ENCODE assay signal across 8 cellular contexts in the genomic region with DNA sequence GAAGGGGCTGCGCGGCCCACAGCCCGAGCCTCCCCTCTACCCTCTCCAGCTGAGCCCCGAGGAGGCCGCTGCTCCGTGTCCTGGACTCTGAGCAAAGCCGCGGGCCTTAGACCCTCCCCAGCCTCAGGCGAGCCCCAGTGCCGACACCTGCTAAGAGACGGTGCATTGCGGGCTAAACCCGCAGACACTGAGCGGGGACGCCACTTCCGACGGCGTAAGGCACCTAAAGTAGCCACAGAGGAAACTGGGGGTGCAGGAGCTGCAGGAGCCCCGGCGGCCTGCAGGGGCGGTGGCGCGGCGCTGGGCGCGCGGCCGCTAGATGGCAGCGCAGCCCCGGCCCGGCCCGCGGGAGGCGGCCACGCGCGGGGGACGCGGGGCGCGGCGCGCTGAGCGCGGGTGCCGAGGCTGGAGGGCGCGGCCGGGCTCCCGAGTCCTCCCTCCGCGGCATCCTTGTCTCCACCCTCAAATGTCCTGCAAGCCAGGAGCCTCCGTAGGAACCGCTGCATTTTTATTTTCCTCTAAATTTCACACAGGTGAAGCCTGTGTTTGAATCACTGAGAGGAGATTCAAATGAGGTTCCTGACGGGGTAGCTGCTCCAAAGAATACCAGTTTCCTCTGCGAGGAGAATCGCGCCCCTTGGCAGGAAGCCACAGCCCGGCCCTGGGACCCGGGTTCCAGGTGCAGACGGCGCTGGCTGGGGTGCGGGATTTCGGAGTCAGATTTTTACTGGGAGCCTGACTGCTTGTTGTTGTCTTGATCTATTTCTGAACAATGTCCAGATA.
DNase-seq lines count a peak whose midpoint lies in the region; ATAC-seq, FAIRE-seq and TF ChIP-seq lines count a peak whose summit lies in the region.

No MANE protein-coding gene starts in this region.

- TF ChIP-seq CTCF in K562 (IDR thresholded peaks at IDR 0.05 in 2 of 3, conservative IDR thresholded peaks at IDR 0.05 in 1 of 3; ENCODE audit: insufficient read depth in 2 of 3, low read depth in 1 of 3, low read length in 3 of 3) = peak; percentile 71 to 98 (median 98)

- CTCF ChIA-PET in K562 (lab: Yijun Ruan, JAX; ENCODE audit: low intra/inter-chr PET ratio) = interaction anchor here (0.6 to 0.7 kb wide), 4 partner anchors 75 to 343 kb away, joined by 3 to 6 read pairs (median 3); no protein-coding TSS in a partner anchor

- in situ Hi-C loops in K562 (cut with MboI) = no loop called here

- FAIRE-seq in K562 (lab: Jason Lieb, UNC) = no peak

- H3K36me3 ChIP-seq in K562 (ENCODE audit: control insufficient read depth, insufficient read depth, low read length) = no peaks in the 10 kb centered on the region

- DNase-seq in ELF-1 (ENCODE audit: low read depth, low spot score) (peak; percentile 63), HuH-7 (ENCODE audit: low spot score) (peak; percentile 42), T-helper 9 cell (peak; percentile 32), K562 (ENCODE audit: extremely low read depth in 1 of 4, low spot score in 3 of 4) (peak; percentile 64 to 74 (median 70)), islet precursor cell (peak; percentile 79), OCI-M1 (lab: John Stamatoyannopoulos, UW) (no peak)
- peak; percentile 18 for DNase-seq in stimulated activated CD4-positive, alpha-beta T cell treated with anti-CD3 and anti-CD28 coated beads, Interleukin-2, amount 100 ng/mL, for 4 hours (ENCODE audit: low read depth)

- H4K20me1 ChIP-seq in K562 (replicated peaks; ENCODE audit: control insufficient read depth, insufficient read depth, low read length) = no peaks in the 10 kb centered on the region

- intact Hi-C loops in K562 (cut with micrococcal nuclease) = no loop called here

- peak overlapping the region; percentile 76 for H2AFZ ChIP-seq in K562 (ENCODE audit: low read depth, low read length)

- peak overlapping the region; percentile 34 for H3K4me3 ChIP-seq in K562

- no peak for TF ChIP-seq POLR2A in K562 (conservative IDR thresholded peaks at IDR 0.05)

- peaks cover 3 to 20% of the 10 kb centered on the region in 2 experiments; a peak in 3 of 5 replicates for H3K27me3 ChIP-seq in K562 (ENCODE audit: control insufficient read depth in 2 of 2, insufficient read depth in 2 of 2, low read length in 2 of 2)

- H3K27ac ChIP-seq in K562 (ENCODE audit: extremely low read depth, low read depth, low read length) = no peak overlapping the region

- no peaks in the 10 kb centered on the region for H3K9me1 ChIP-seq in K562 (ENCODE audit: control insufficient read depth, insufficient read depth, low read length)

- TF ChIP-seq RAD21 in K562 (CRISPR knock-in tag; conservative IDR thresholded peaks at IDR 0.05 in 1 of 2, IDR thresholded peaks at IDR 0.05 in 1 of 2) = peak in 1 of 2 experiments; percentile 76; a peak in 3 of 4 replicates

- H3K9ac ChIP-seq in K562 (ENCODE audit: insufficient read depth in 1 of 2, low read depth in 2 of 2, low read length in 2 of 2) = peak overlapping the region in 1 of 2 experiments; percentile 74; a peak in 2 of 4 replicates

- H3K9me3 ChIP-seq in K562 (replicated peaks; ENCODE audit: control insufficient read depth, insufficient read depth, low read depth, low read length) = no peaks in the 10 kb centered on the region

- 11% methylated on average over 11 of the region's 64 CpGs for WGBS in K562 (ENCODE audit: insufficient coverage, low coverage, missing lambda C conversion rate)

- peaks cover 0 to 4% of the 10 kb centered on the region in 2 experiments; a peak in 2 of 5 replicates for H3K4me1 ChIP-seq in K562 (replicated peaks in 1 of 2; ENCODE audit: control insufficient read depth in 2 of 2, insufficient read depth in 2 of 2, low read length in 2 of 2)

- H3K79me2 ChIP-seq in K562 (ENCODE audit: control insufficient read depth, insufficient read depth, low read length) = no peaks in the 10 kb centered on the region

- no peak for TF ChIP-seq EP300 in K562 (IDR thresholded peaks at IDR 0.05; ENCODE audit: low read length)

- ATAC-seq in GM21528 (IDR thresholded peaks at IDR 0.05; ENCODE audit: low FRiP score, unreplicated experiment) = peak; percentile 100
- peak; percentile 100 for ATAC-seq in K562

- H3K4me2 ChIP-seq in K562 (ENCODE audit: insufficient read depth, low read length) = peak overlapping the region; percentile 63

- BruUV-seq in K562 (replicated peaks; lab: Mats Ljungman, UMichigan) = no TSS peak

- POLR2A ChIA-PET in K562 (lab: Yijun Ruan, JAX) = interaction anchor here (0.6 to 0.7 kb wide), 2 partner anchors 23 to 426 kb away, joined by 3 to 5 read pairs; no protein-coding TSS in a partner anchor

TF ChIP-seq in K562, 482 proteins besides CTCF, POLR2A, EP300 and RAD21 (continues in another document):
- TF ChIP-seq CXXC5 (CRISPR knock-in tag; IDR thresholded peaks at IDR 0.05) (peak; percentile 52; the same call in 1 of the 2 replicates), NCOA6 (IDR thresholded peaks at IDR 0.05) (peak; percentile 44; the same call in 1 of the 2 replicates), SMAD2 (IDR thresholded peaks at IDR 0.05; ENCODE audit: low read depth, low read length) (no peak), DACH1 (IDR thresholded peaks at IDR 0.05; ENCODE audit: partially characterized antibody) (no peak), CBX2 (IDR thresholded peaks at IDR 0.05; ENCODE audit: insufficient read depth, low read length, poor library complexity, severe bottlenecking) (no peak), CREBBP (IDR thresholded peaks at IDR 0.05; ENCODE audit: low read depth, low read length) (no peak), BRD4 (IDR thresholded peaks at IDR 0.05) (no peak), SMC3 (conservative IDR thresholded peaks at IDR 0.05; ENCODE audit: insufficient read depth, low read depth, low read length) (peak; percentile 61; the same call in 1 of the 2 replicates), NFYB (IDR thresholded peaks at IDR 0.05; ENCODE audit: extremely low read depth, insufficient read length) (no peak), GATAD2B (IDR thresholded peaks at IDR 0.05; ENCODE audit: borderline replicate concordance) (peak; percentile 30; the same call in 1 of the 2 replicates), KLF16 (IDR thresholded peaks at IDR 0.05) (no peak), RHOXF2B (CRISPR knock-in tag; conservative IDR thresholded peaks at IDR 0.05) (no peak), RB1 (IDR thresholded peaks at IDR 0.05; ENCODE audit: low read depth) (peak; percentile 82), NFIC (IDR thresholded peaks at IDR 0.05) (0 out of 2 replicates have a peak, but pooled peaks have one; percentile 10)
- TF ChIP-seq, protein P1, sequence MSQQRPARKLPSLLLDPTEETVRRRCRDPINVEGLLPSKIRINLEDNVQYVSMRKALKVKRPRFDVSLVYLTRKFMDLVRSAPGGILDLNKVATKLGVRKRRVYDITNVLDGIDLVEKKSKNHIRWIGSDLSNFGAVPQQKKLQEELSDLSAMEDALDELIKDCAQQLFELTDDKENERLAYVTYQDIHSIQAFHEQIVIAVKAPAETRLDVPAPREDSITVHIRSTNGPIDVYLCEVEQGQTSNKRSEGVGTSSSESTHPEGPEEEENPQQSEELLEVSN (IDR thresholded peaks at IDR 0.05; ENCODE audit: borderline replicate concordance in 1 of 2, extremely low read depth in 1 of 2, insufficient read depth in 1 of 2, insufficient read length in 1 of 2, low read depth in 1 of 2, low read length in 1 of 2, poor library complexity in 1 of 2, severe bottlenecking in 1 of 2) = peak in 1 of 2 experiments; percentile 75
- TF ChIP-seq, protein P2, sequence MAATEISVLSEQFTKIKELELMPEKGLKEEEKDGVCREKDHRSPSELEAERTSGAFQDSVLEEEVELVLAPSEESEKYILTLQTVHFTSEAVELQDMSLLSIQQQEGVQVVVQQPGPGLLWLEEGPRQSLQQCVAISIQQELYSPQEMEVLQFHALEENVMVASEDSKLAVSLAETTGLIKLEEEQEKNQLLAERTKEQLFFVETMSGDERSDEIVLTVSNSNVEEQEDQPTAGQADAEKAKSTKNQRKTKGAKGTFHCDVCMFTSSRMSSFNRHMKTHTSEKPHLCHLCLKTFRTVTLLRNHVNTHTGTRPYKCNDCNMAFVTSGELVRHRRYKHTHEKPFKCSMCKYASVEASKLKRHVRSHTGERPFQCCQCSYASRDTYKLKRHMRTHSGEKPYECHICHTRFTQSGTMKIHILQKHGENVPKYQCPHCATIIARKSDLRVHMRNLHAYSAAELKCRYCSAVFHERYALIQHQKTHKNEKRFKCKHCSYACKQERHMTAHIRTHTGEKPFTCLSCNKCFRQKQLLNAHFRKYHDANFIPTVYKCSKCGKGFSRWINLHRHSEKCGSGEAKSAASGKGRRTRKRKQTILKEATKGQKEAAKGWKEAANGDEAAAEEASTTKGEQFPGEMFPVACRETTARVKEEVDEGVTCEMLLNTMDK (IDR thresholded peaks at IDR 0.05; ENCODE audit: borderline replicate concordance, insufficient read depth, low read depth, low read length, poor library complexity, severe bottlenecking) = peak; percentile 17
- TF ChIP-seq, protein P3, sequence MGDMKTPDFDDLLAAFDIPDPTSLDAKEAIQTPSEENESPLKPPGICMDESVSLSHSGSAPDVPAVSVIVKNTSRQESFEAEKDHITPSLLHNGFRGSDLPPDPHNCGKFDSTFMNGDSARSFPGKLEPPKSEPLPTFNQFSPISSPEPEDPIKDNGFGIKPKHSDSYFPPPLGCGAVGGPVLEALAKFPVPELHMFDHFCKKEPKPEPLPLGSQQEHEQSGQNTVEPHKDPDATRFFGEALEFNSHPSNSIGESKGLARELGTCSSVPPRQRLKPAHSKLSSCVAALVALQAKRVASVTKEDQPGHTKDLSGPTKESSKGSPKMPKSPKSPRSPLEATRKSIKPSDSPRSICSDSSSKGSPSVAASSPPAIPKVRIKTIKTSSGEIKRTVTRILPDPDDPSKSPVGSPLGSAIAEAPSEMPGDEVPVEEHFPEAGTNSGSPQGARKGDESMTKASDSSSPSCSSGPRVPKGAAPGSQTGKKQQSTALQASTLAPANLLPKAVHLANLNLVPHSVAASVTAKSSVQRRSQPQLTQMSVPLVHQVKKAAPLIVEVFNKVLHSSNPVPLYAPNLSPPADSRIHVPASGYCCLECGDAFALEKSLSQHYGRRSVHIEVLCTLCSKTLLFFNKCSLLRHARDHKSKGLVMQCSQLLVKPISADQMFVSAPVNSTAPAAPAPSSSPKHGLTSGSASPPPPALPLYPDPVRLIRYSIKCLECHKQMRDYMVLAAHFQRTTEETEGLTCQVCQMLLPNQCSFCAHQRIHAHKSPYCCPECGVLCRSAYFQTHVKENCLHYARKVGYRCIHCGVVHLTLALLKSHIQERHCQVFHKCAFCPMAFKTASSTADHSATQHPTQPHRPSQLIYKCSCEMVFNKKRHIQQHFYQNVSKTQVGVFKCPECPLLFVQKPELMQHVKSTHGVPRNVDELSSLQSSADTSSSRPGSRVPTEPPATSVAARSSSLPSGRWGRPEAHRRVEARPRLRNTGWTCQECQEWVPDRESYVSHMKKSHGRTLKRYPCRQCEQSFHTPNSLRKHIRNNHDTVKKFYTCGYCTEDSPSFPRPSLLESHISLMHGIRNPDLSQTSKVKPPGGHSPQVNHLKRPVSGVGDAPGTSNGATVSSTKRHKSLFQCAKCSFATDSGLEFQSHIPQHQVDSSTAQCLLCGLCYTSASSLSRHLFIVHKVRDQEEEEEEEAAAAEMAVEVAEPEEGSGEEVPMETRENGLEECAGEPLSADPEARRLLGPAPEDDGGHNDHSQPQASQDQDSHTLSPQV (IDR thresholded peaks at IDR 0.05) = peak; percentile 39; the same call in 1 of the 2 replicates
